Comparison of ENCODE assay signal across 22 cellular contexts in the genomic region with DNA sequence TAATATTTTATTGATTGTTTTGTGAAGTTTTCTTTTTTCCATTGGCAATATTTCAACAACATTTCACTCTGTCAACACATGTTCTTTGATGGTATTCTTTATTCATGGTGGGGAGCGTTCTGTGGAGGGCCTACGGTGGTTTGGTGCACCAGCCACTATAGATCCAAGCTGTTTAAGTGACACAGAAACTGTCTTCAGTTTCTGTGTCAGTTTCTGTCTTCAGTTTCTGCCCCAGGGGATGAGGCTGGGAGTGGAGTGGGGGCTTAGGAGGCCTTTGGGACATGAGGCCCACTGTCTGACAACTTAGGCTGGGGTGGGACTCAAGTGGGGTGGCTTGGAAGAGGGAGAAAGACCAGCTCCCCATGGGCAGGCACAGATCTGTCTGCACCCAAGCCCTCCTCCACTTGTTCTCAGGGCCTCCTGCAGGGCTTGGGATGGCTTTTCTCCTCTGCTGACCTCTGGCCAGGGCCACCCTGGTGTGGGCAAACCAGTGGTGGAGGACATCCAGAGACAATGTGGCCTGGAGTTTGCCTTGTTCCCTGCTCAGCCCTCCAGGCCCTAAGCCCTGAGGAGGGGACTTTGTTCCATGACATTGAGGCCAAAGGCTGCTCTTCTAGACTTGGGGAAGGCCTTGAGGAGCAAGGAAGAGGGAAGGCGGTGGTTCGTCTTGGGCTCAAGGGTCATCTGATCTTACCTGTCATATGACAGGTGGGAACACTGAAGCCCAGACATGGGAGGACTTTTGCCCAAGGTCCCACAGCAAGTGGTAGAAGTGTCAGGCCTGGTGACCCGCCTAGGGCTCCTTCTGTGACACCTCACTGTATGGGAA.
A peak's percentile ranks its signal among the peaks of the same experiment; 100 is the strongest.
DNase-seq lines count a peak whose midpoint lies in the region; ATAC-seq, FAIRE-seq and TF ChIP-seq lines count a peak whose summit lies in the region.
"Had no signal": no experiment of that assay in that cellular context is flagged by ENCODE, and none has a peak within 500 bp of the region (broad histone marks: within the 10 kb centered on the region; RNA-seq: fewer than 3 reads in every experiment).

No MANE protein-coding gene starts in this region.

- no peak overlapping the region for H2BK12ac ChIP-seq in neuronal stem cell (ENCODE audit: low read length)

- H3K4me1 ChIP-seq in right lobe of liver (peaks cover 0 to 43% (median 14%) of the 10 kb centered on the region in 4 donors), HepG2 (ENCODE audit: insufficient read depth, low read length) (peaks cover 44% of the 10 kb centered on the region), hepatocyte (ENCODE audit: insufficient read depth) (peaks cover 16% of the 10 kb centered on the region), neuronal stem cell (ENCODE audit: control insufficient read depth in 2 of 2, insufficient read depth in 1 of 2, low read depth in 1 of 2, low read length in 2 of 2) (peaks cover 7 to 12% of the 10 kb centered on the region in 2 donors)

- no peak for TF ChIP-seq EP300 in HepG2 (IDR thresholded peaks at IDR 0.05; ENCODE audit: low read depth in 2 of 2, low read length in 2 of 2)
- TF ChIP-seq EP300 in HepG2 (CRISPR knock-in tag; IDR thresholded peaks at IDR 0.05; ENCODE audit: borderline replicate concordance) = no peak

- H2BK120ac ChIP-seq in neuronal stem cell (ENCODE audit: low read depth, low read length) = no peak overlapping the region

- no peak for FAIRE-seq in HepG2 (lab: Jason Lieb, UNC)
- FAIRE-seq: GM12891 had no signal

- no peak overlapping the region for H4K8ac ChIP-seq in neuronal stem cell (ENCODE audit: low read depth, low read length)

- intact Hi-C loops in right lobe of liver (cut with DNase I) = no loop called here
- intact Hi-C loops in HepG2 (cut with micrococcal nuclease; ENCODE audit: unreplicated experiment) = no loop called here

- no TSS peak for BruUV-seq in HepG2 (replicated peaks; lab: Mats Ljungman, UMichigan)

- H3K4me3 ChIP-seq in right lobe of liver (no peak overlapping the region), HepG2 (replicated peaks in 1 of 3; ENCODE audit: insufficient read depth in 1 of 3, low read depth in 2 of 3, low read length in 3 of 3) (no peak overlapping the region), hepatocyte (no peak overlapping the region), neuronal stem cell (ENCODE audit: low read length in 2 of 2) (no peak overlapping the region)

- no peak overlapping the region for H2AFZ ChIP-seq in HepG2 (ENCODE audit: low read length)
- no peak overlapping the region for H2AFZ ChIP-seq in hepatocyte
- no peak overlapping the region for H2AFZ ChIP-seq in neuronal stem cell (ENCODE audit: low read length)

- no peak for TF ChIP-seq CTCF in right lobe of liver (IDR thresholded peaks at IDR 0.05)
- no peak for TF ChIP-seq CTCF in HepG2 (CRISPR knock-in tag; IDR thresholded peaks at IDR 0.05)
- no peak for TF ChIP-seq CTCF in hepatocyte (IDR thresholded peaks at IDR 0.05; ENCODE audit: poor library complexity)

- CTCF ChIA-PET in HepG2 (lab: Yijun Ruan, JAX; ENCODE audit: low intra/inter-chr PET ratio, low total read pairs) = no interaction called here

- H3K9ac ChIP-seq in HepG2 (ENCODE audit: insufficient read depth, low read depth, low read length) (no peak overlapping the region), neuronal stem cell (ENCODE audit: low read depth, low read length, poor library complexity) (no peak overlapping the region)
- H3K9ac ChIP-seq: KMS-11 had no signal

- 63% methylated on average over 4 of the region's 5 CpGs for WGBS in right lobe of liver (ENCODE audit: insufficient coverage, low coverage, low lambda C conversion rate, missing lambda C conversion rate)
- 92% methylated on average over 2 of the region's 5 CpGs for WGBS in HepG2 (ENCODE audit: low lambda C conversion rate)
- 91% methylated on average over 5 of the region's 5 CpGs for WGBS in hepatocyte (ENCODE audit: low lambda C conversion rate, missing lambda C conversion rate)
- WGBS in neuronal stem cell (ENCODE audit: extremely low coverage in 2 of 2, insufficient read length in 2 of 2, insufficient replicate concordance in 1 of 2), 2 donors = no CpG with 5 or more reads among the region's 5 CpGs

- no peaks in the 10 kb centered on the region for H4K20me1 ChIP-seq in HepG2 (ENCODE audit: insufficient read depth, low read length)
- H4K20me1 ChIP-seq in hepatocyte (ENCODE audit: insufficient read depth, poor library complexity, severe bottlenecking) = no peaks in the 10 kb centered on the region

- H4K91ac ChIP-seq in neuronal stem cell (ENCODE audit: low read depth, low read length, poor library complexity) = no peak overlapping the region

- H3K79me2 ChIP-seq in HepG2 (ENCODE audit: insufficient read depth, low read length) = no peaks in the 10 kb centered on the region
- no peaks in the 10 kb centered on the region for H3K79me2 ChIP-seq in hepatocyte

- no peak overlapping the region for H2AK5ac ChIP-seq in neuronal stem cell (ENCODE audit: low read depth, low read length)

- TF ChIP-seq POLR2A in right lobe of liver (IDR thresholded peaks at IDR 0.05) (no peak), HepG2 (IDR thresholded peaks at IDR 0.05; ENCODE audit: insufficient read depth in 1 of 2, low read depth in 2 of 2, low read length in 2 of 2) (no peak)

- no peaks in the 10 kb centered on the region for H3K36me3 ChIP-seq in right lobe of liver
- H3K36me3 ChIP-seq in HepG2 (replicated peaks in 1 of 2; ENCODE audit: control insufficient read depth in 1 of 2, insufficient read depth in 2 of 2, low read length in 2 of 2) = no peaks in the 10 kb centered on the region
- no peaks in the 10 kb centered on the region for H3K36me3 ChIP-seq in hepatocyte (replicated peaks; ENCODE audit: insufficient read depth, low read depth)
- no peaks in the 10 kb centered on the region for H3K36me3 ChIP-seq in neuronal stem cell (replicated peaks in 1 of 2; ENCODE audit: control insufficient read depth in 2 of 2, insufficient read depth in 2 of 2, low read length in 2 of 2)

- DNase-seq in right lobe of liver (peak in 2 of 3 donors; percentile 59 to 83), HepG2 (ENCODE audit: low spot score) (no peak), hepatocyte (ENCODE audit: low spot score) (peak; percentile 24), neuronal stem cell (ENCODE audit: low spot score) (no peak), NCI-H345 (lab: John Stamatoyannopoulos, UW) (no peak), dedifferentiated amniotic fluid mesenchymal stem cell (ENCODE audit: extremely low spot score) (no peak)
- DNase-seq: CD4-positive, alpha-beta T cell; COR-L47; DMS 273 treated with DMSO at 0.1 percent for 48 hours; DMS79 treated with DMSO at 0.1 percent for 48 hours; GOT3; IMR-90; NCI-H1105; NCI-H146; NCI-H2029; NCI-H2227 treated with DMSO at 0.1 percent for 48 hours; NCI-H524 treated with DMSO at 0.1 percent for 48 hours; Right ventricle myocardium superior had no signal

- no peak overlapping the region for H2BK15ac ChIP-seq in neuronal stem cell (ENCODE audit: low read length)

- no peak overlapping the region for H2BK5ac ChIP-seq in neuronal stem cell (ENCODE audit: low read length)

- H3K79me1 ChIP-seq in neuronal stem cell (ENCODE audit: low read depth, low read length) = no peaks in the 10 kb centered on the region

- H3K18ac ChIP-seq in neuronal stem cell (ENCODE audit: low read length) = peak overlapping the region; percentile 23

- H3K14ac ChIP-seq in neuronal stem cell (ENCODE audit: low read length) = no peak overlapping the region

- in situ Hi-C loops in HepG2 (cut with HindIII; ENCODE audit: extremely low pct_ligation_motif_present, low pct_unique_long_range_greater_than_20kb) = no loop called here

- no peaks in the 10 kb centered on the region for H3K9me2 ChIP-seq in hepatocyte (replicated peaks; ENCODE audit: insufficient read depth)

- no peaks in the 10 kb centered on the region for H3K27me3 ChIP-seq in right lobe of liver
- no peaks in the 10 kb centered on the region for H3K27me3 ChIP-seq in HepG2 (ENCODE audit: control insufficient read depth in 1 of 2, insufficient read depth in 2 of 2, low read length in 2 of 2)
- H3K27me3 ChIP-seq in hepatocyte = no peaks in the 10 kb centered on the region
- H3K27me3 ChIP-seq in neuronal stem cell (ENCODE audit: control insufficient read depth in 3 of 3, insufficient read depth in 3 of 3, low read depth in 1 of 3, low read length in 3 of 3) = no peaks in the 10 kb centered on the region

- H3K4me2 ChIP-seq in HepG2 (ENCODE audit: low read depth, low read length) = no peak overlapping the region
- no peak overlapping the region for H3K4me2 ChIP-seq in hepatocyte
- H3K4me2 ChIP-seq in neuronal stem cell (ENCODE audit: insufficient read depth, low read length, poor library complexity, severe bottlenecking) = no peak overlapping the region
- H3K4me2 ChIP-seq: KMS-11 had no signal

- POLR2A ChIA-PET in HepG2 (lab: Yijun Ruan, JAX) = no interaction called here

- peak overlapping the region in 2 of 3 donors; percentile 32 to 52 for H3K27ac ChIP-seq in right lobe of liver
- H3K27ac ChIP-seq in HepG2 (ENCODE audit: extremely low read length, insufficient read depth, low read length) = no peak overlapping the region
- peak overlapping the region; percentile 53 for H3K27ac ChIP-seq in hepatocyte
- H3K27ac ChIP-seq in neuronal stem cell (replicated peaks; ENCODE audit: low read length) = no peak overlapping the region
- H3K27ac ChIP-seq: KMS-11 had no signal

- no peaks in the 10 kb centered on the region for H3K9me3 ChIP-seq in right lobe of liver
- no peaks in the 10 kb centered on the region for H3K9me3 ChIP-seq in HepG2 (ENCODE audit: low read length)
- no peaks in the 10 kb centered on the region for H3K9me3 ChIP-seq in hepatocyte (ENCODE audit: low read depth)
- no peaks in the 10 kb centered on the region for H3K9me3 ChIP-seq in neuronal stem cell (replicated peaks in 1 of 2; ENCODE audit: control insufficient read depth in 2 of 2, insufficient read depth in 1 of 2, low read depth in 1 of 2, low read length in 2 of 2)

- no peak overlapping the region for H3K4ac ChIP-seq in neuronal stem cell (ENCODE audit: low read length)

- peak; percentile 3 to 61 (median 24) for ATAC-seq in right lobe of liver
- no peak for ATAC-seq in HepG2
- no peak for ATAC-seq in GM19351 (IDR thresholded peaks at IDR 0.05; ENCODE audit: unreplicated experiment)
- ATAC-seq: HCT116 had no signal

- H3K23ac ChIP-seq in neuronal stem cell (ENCODE audit: low read depth, low read length, poor library complexity) = no peak overlapping the region

- TF ChIP-seq RAD21 in HepG2 (CRISPR knock-in tag; IDR thresholded peaks at IDR 0.05) = no peak

TF ChIP-seq in HepG2, 621 proteins besides CTCF, POLR2A, EP300 and RAD21 (continues in another document):
- no peak for TF ChIP-seq ARNTL (CRISPR knock-in tag; IDR thresholded peaks at IDR 0.05)

Comparison
In these comparisons a context has a peak if more than half of its experiments do, and no peak if none do; other contexts are left out.
1. ATAC-seq: peak in right lobe of liver (4 of 4); none in HepG2 (single experiment) and GM19351 (single experiment).
2. DNase-seq: peak in right lobe of liver (2 of 3) and hepatocyte (single experiment); none in HepG2 (single experiment), neuronal stem cell (single experiment), NCI-H345 (single experiment) and dedifferentiated amniotic fluid mesenchymal stem cell (single experiment).
3. H3K27ac ChIP-seq: peak in right lobe of liver (2 of 3) and hepatocyte (single experiment); none in HepG2 (single experiment) and neuronal stem cell (single experiment).